24 cellular contexts compared by ENCODE assay signal in the genomic region with DNA sequence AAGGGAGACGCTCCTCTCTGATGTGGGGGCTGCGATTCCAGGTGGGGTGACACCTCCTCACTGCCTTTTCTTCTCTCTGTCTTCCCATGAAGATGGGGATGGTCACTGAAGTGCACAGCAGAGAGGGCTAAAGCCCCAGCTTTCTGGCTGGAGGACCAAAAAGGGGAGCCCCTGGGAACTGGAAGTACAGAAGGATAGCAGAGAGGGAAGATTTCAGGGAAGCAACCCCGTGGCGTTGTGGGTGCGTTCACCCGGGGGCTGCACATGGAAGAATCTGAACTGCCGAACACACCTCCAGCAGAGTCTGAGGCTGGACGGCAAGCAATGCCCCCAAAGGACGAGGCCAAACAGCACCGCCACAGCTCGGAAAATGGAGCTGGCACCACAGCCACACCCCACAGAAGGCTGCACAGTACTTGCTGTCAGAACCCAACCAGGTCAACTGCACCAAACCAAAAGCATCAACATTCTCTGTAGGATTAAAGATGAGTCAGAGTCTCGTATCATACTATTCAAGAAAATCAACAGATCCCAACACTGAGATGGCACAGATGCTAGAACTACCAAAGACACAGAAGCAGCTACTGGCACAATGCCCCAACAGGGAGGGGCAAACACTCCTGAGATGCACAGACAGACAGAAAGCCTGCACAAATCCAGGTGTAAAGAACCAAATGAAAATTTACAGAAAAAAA. TPM values are rescaled to one million over a fixed set of nuclear protein-coding genes. Genes with fewer than 3 reads are reported as not detected.
DNase-seq lines count a peak whose midpoint lies in the region; ATAC-seq, FAIRE-seq and TF ChIP-seq lines count a peak whose summit lies in the region.
"Had no signal": no experiment of that assay in that cellular context is flagged by ENCODE, and none has a peak within 500 bp of the region (broad histone marks: within the 10 kb centered on the region; RNA-seq: fewer than 3 reads in every experiment).

No MANE protein-coding gene starts in this region.

- intact Hi-C loops in PC-3 (cut with micrococcal nuclease) = no loop called here
- intact Hi-C loops in endothelial cell of umbilical vein (cut with micrococcal nuclease) = no loop called here

- H3K4me2 ChIP-seq in SK-N-SH (no peak overlapping the region), PC-3 (ENCODE audit: low read length) (no peak overlapping the region), endothelial cell of umbilical vein (ENCODE audit: insufficient read depth, low read length) (no peak overlapping the region), neural progenitor cell (no peak overlapping the region)

- H3K36me3 ChIP-seq in SK-N-SH (replicated peaks in 1 of 2; ENCODE audit: control insufficient read depth in 1 of 2, insufficient read depth in 2 of 2, low read length in 1 of 2) (peaks cover 5 to 24% of the 10 kb centered on the region in 2 experiments), PC-3 (ENCODE audit: low read depth, low read length) (peaks cover 8% of the 10 kb centered on the region; the same call in 1 of the 2 replicates), endothelial cell of umbilical vein (ENCODE audit: control insufficient read depth in 2 of 2, extremely low read depth in 1 of 2, insufficient read depth in 2 of 2, low read length in 2 of 2) (peaks cover 0 to 3% of the 10 kb centered on the region in 2 experiments), neural progenitor cell (peaks cover 6% of the 10 kb centered on the region)

- dilution Hi-C loops in endothelial cell of umbilical vein (cut with MboI; ENCODE audit: extremely low pct_ligation_motif_present, low sequenced_read_pairs) = no loop called here

- TF ChIP-seq CTCF in SK-N-SH (IDR thresholded peaks at IDR 0.05) = no peak
- TF ChIP-seq CTCF in PC-3 (conservative IDR thresholded peaks at IDR 0.05; ENCODE audit: low read depth, low read length) = no peak
- TF ChIP-seq CTCF in endothelial cell of umbilical vein (IDR thresholded peaks at IDR 0.05; ENCODE audit: extremely low read depth in 1 of 2, insufficient read depth in 1 of 2, low read depth in 1 of 2, low read length in 2 of 2) = no peak
- TF ChIP-seq CTCF in retinal pigment epithelial cell (conservative IDR thresholded peaks at IDR 0.05; ENCODE audit: low read depth, low read length) = no peak
- TF ChIP-seq CTCF in neural progenitor cell (IDR thresholded peaks at IDR 0.05) = no peak

- H3F3A ChIP-seq in SK-N-SH (replicated peaks; ENCODE audit: insufficient read depth) (peaks cover 7% of the 10 kb centered on the region), PC-3 (ENCODE audit: low read length, unreplicated experiment) (no peaks in the 10 kb centered on the region), neural progenitor cell (ENCODE audit: low read depth) (no peaks in the 10 kb centered on the region)

- ATAC-seq in SK-N-SH treated with all-trans-retinoic acid at 6 μM for 48 hours (peak; percentile 21), PC-3 (peak; percentile 48; the same call in 1 of the 2 replicates)
- ATAC-seq in stimulated activated effector memory CD8-positive, alpha-beta T cell treated with anti-CD3 and anti-CD28 coated beads, Interleukin-12 subunit alpha, Interleukin-12 subunit beta, amount 100 ng/mL, for 72 hours = no peak
- ATAC-seq: heart right ventricle, HepG2, Panc1 had no signal

- H3K27ac ChIP-seq in SK-N-SH (ENCODE audit: low read depth in 2 of 2, low read length in 1 of 2) (peak overlapping the region in 1 of 2 experiments; percentile 18; a peak in 1 of 4 replicates), PC-3 (ENCODE audit: low read length) (no peak overlapping the region), endothelial cell of umbilical vein (ENCODE audit: insufficient read depth, low read depth, low read length) (no peak overlapping the region), neural progenitor cell (no peak overlapping the region)
- H3K27ac ChIP-seq: 22Rv1, heart right ventricle, skin epidermis had no signal

- CTCF ChIA-PET in SK-N-SH (lab: Yijun Ruan, JAX) (interaction anchor here (1.0 to 3.8 kb wide), 4 partner anchors 11 to 25 kb away, joined by 3 to 13 read pairs (median 4); no protein-coding TSS in a partner anchor), PC-3 (lab: Charles Lee) (no interaction called here), endothelial cell of umbilical vein (lab: Charles Lee) (no interaction called here)

- no peak overlapping the region for H3K9ac ChIP-seq in SK-N-SH
- H3K9ac ChIP-seq in PC-3 (ENCODE audit: low read length) = no peak overlapping the region
- no peak overlapping the region for H3K9ac ChIP-seq in endothelial cell of umbilical vein (replicated peaks; ENCODE audit: extremely low read depth, insufficient read depth, low read length)
- no peak overlapping the region for H3K9ac ChIP-seq in neural progenitor cell

- no peak for DNase-seq in SK-N-SH
- DNase-seq in PC-3 = peak; percentile 24
- no peak for DNase-seq in endothelial cell of umbilical vein (ENCODE audit: low read depth, low spot score)
- peak; percentile 70 for DNase-seq in retinal pigment epithelial cell (ENCODE audit: low read depth)
- DNase-seq in stimulated activated effector memory CD8-positive, alpha-beta T cell treated with anti-CD3 and anti-CD28 coated beads, Interleukin-12 subunit alpha, Interleukin-12 subunit beta, amount 100 ng/mL, for 72 hours (ENCODE audit: low spot score in 2 of 2) = no peak
- DNase-seq in COLO668 (lab: John Stamatoyannopoulos, UW; ENCODE audit: unreplicated experiment) = no peak
- DNase-seq in neural progenitor cell (ENCODE audit: low spot score) = no peak
- DNase-seq: activated CD4-positive, alpha-beta T cell treated with anti-CD3 and anti-CD28 coated beads, Interleukin-2, amount 50 U/mL, for 48 hours; activated effector memory CD4-positive, alpha-beta T cell treated with Interleukin-2 at 50 U/mL for 16 hours; DND-41; heart right ventricle; NCI-H1105; NCI-H2081 treated with DMSO at 0.1 percent for 48 hours; NK-92 treated with Interleukin-12 subunit alpha and Interleukin-12 subunit beta, amount 100 ng/mL, for 24 hours; stimulated activated CD4-positive, alpha-beta T cell treated with anti-CD3 and anti-CD28 coated beads, Interleukin-1b, Interleukin-23, amount 100 ng/mL, for 48 hours; T-helper 2 cell had no signal

- H3K4me3 ChIP-seq in SK-N-SH (ENCODE audit: low read depth in 2 of 2, low read length in 1 of 2) (no peak overlapping the region), PC-3 (ENCODE audit: low read length) (no peak overlapping the region), endothelial cell of umbilical vein (replicated peaks in 1 of 3; ENCODE audit: insufficient read depth in 1 of 3, low read depth in 1 of 3, low read length in 3 of 3) (no peak overlapping the region), retinal pigment epithelial cell (ENCODE audit: low read length) (no peak overlapping the region), neural progenitor cell (no peak overlapping the region)
- H3K4me3 ChIP-seq: heart right ventricle, skin epidermis had no signal

- no peak overlapping the region for H2AFZ ChIP-seq in SK-N-SH (ENCODE audit: low read depth)
- no peak overlapping the region for H2AFZ ChIP-seq in PC-3 (ENCODE audit: low read length)
- H2AFZ ChIP-seq in endothelial cell of umbilical vein (ENCODE audit: low read depth, low read length) = no peak overlapping the region
- no peak overlapping the region for H2AFZ ChIP-seq in neural progenitor cell (replicated peaks)

- peaks cover 18% of the 10 kb centered on the region for H3K4me1 Mint-ChIP-seq in stimulated activated effector memory CD8-positive, alpha-beta T cell treated with anti-CD3 and anti-CD28 coated beads, Interleukin-12 subunit alpha, Interleukin-12 subunit beta, amount 100 ng/mL, for 72 hours
- H3K4me1 Mint-ChIP-seq in neural progenitor cell = no peaks in the 10 kb centered on the region
- H3K4me1 Mint-ChIP-seq: neural crest cell had no signal

- no peaks in the 10 kb centered on the region for H3K9me3 Mint-ChIP-seq in stimulated activated effector memory CD8-positive, alpha-beta T cell treated with anti-CD3 and anti-CD28 coated beads, Interleukin-12 subunit alpha, Interleukin-12 subunit beta, amount 100 ng/mL, for 72 hours
- peaks cover 22% of the 10 kb centered on the region for H3K9me3 Mint-ChIP-seq in neural progenitor cell

- TF ChIP-seq POLR2A in endothelial cell of umbilical vein (IDR thresholded peaks at IDR 0.05; ENCODE audit: low read depth, low read length) = no peak

- TF ChIP-seq EP300 in SK-N-SH (IDR thresholded peaks at IDR 0.05; ENCODE audit: borderline replicate concordance in 1 of 2, low read depth in 1 of 2, low read length in 1 of 2) = no peak

- POLR2A ChIA-PET in SK-N-SH (lab: Yijun Ruan, JAX) = no interaction called here
- POLR2A ChIA-PET in PC-3 (lab: Charles Lee; ENCODE audit: unreplicated experiment) = no interaction called here
- POLR2A ChIA-PET in endothelial cell of umbilical vein (lab: Charles Lee) = no interaction called here

- 91% methylated on average over 12 of the region's 12 CpGs for WGBS in SK-N-SH (ENCODE audit: low lambda C conversion rate)

- no peaks in the 10 kb centered on the region for H3K9me2 ChIP-seq in SK-N-SH
- no peaks in the 10 kb centered on the region for H3K9me2 ChIP-seq in PC-3 (replicated peaks; ENCODE audit: low read length)

- peaks cover 4% of the 10 kb centered on the region for H3K27me3 Mint-ChIP-seq in neural progenitor cell (ENCODE audit: insufficient read depth, low read depth)

- TF ChIP-seq RAD21 in SK-N-SH (IDR thresholded peaks at IDR 0.05; ENCODE audit: low read length) = no peak

- no peaks in the 10 kb centered on the region for H3K9me3 ChIP-seq in SK-N-SH
- H3K9me3 ChIP-seq in PC-3 (ENCODE audit: low read length) = no peaks in the 10 kb centered on the region
- no peaks in the 10 kb centered on the region for H3K9me3 ChIP-seq in endothelial cell of umbilical vein (replicated peaks; ENCODE audit: control insufficient read depth, insufficient read depth, low read length)
- H3K9me3 ChIP-seq in neural progenitor cell (ENCODE audit: low read depth) = peaks cover 4% of the 10 kb centered on the region

- H3K79me2 ChIP-seq in SK-N-SH (ENCODE audit: insufficient read depth) (peaks cover 70% of the 10 kb centered on the region), PC-3 (ENCODE audit: low read length) (no peaks in the 10 kb centered on the region), endothelial cell of umbilical vein (ENCODE audit: control insufficient read depth, insufficient read depth, low read length) (peaks cover 4% of the 10 kb centered on the region), neural progenitor cell (ENCODE audit: low read depth) (peaks cover 13% of the 10 kb centered on the region)

- BruUV-seq in PC-3 (replicated peaks; lab: Mats Ljungman, UMichigan) (no TSS peak), endothelial cell of umbilical vein (replicated peaks; lab: Mats Ljungman, UMichigan) (no TSS peak)

- H3K4me3 Mint-ChIP-seq in stimulated activated effector memory CD8-positive, alpha-beta T cell treated with anti-CD3 and anti-CD28 coated beads, Interleukin-12 subunit alpha, Interleukin-12 subunit beta, amount 100 ng/mL, for 72 hours = no peak overlapping the region
- H3K4me3 Mint-ChIP-seq in neural progenitor cell = no peak overlapping the region
- H3K4me3 Mint-ChIP-seq: neural crest cell had no signal

- no peaks in the 10 kb centered on the region for H3K27me3 ChIP-seq in SK-N-SH (ENCODE audit: insufficient read depth)
- no peaks in the 10 kb centered on the region for H3K27me3 ChIP-seq in PC-3 (ENCODE audit: low read length)
- no peaks in the 10 kb centered on the region for H3K27me3 ChIP-seq in endothelial cell of umbilical vein (ENCODE audit: control insufficient read depth in 2 of 2, insufficient read depth in 2 of 2, low read length in 2 of 2)
- no peaks in the 10 kb centered on the region for H3K27me3 ChIP-seq in neural progenitor cell
- H3K27me3 ChIP-seq: heart right ventricle had no signal

- H4K20me1 ChIP-seq in SK-N-SH (ENCODE audit: insufficient read depth) (peaks cover 3% of the 10 kb centered on the region), PC-3 (ENCODE audit: low read length) (0 out of 2 replicates have a peak, but pooled peaks cover 3% of the 10 kb centered on the region), endothelial cell of umbilical vein (replicated peaks; ENCODE audit: control insufficient read depth, extremely low read depth, insufficient read depth, low read length) (no peaks in the 10 kb centered on the region), neural progenitor cell (ENCODE audit: low read depth) (no peaks in the 10 kb centered on the region)

- no peak overlapping the region for H3K27ac Mint-ChIP-seq in stimulated activated effector memory CD8-positive, alpha-beta T cell treated with anti-CD3 and anti-CD28 coated beads, Interleukin-12 subunit alpha, Interleukin-12 subunit beta, amount 100 ng/mL, for 72 hours
- no peak overlapping the region for H3K27ac Mint-ChIP-seq in neural progenitor cell

- FAIRE-seq in endothelial cell of umbilical vein (lab: Jason Lieb, UNC) = peak; percentile 37
- FAIRE-seq: endometrium, H1, HepG2 had no signal

- H3K4me1 ChIP-seq in SK-N-SH (ENCODE audit: control insufficient read depth in 1 of 2, insufficient read depth in 2 of 2, low read depth in 1 of 2, low read length in 1 of 2) (peaks cover 5% of the 10 kb centered on the region in 2 experiments; a peak in 2 of 4 replicates), PC-3 (ENCODE audit: insufficient read depth, low read length) (peaks cover 23% of the 10 kb centered on the region), endothelial cell of umbilical vein (ENCODE audit: control insufficient read depth, extremely low read depth, insufficient read depth, low read length) (no peaks in the 10 kb centered on the region), neural progenitor cell (no peaks in the 10 kb centered on the region)

- peaks cover 32% of the 10 kb centered on the region for H3K36me3 Mint-ChIP-seq in stimulated activated effector memory CD8-positive, alpha-beta T cell treated with anti-CD3 and anti-CD28 coated beads, Interleukin-12 subunit alpha, Interleukin-12 subunit beta, amount 100 ng/mL, for 72 hours
- H3K36me3 Mint-ChIP-seq in neural progenitor cell = peaks cover 36% of the 10 kb centered on the region

- H3K9me1 ChIP-seq in endothelial cell of umbilical vein (replicated peaks; ENCODE audit: control insufficient read depth, extremely low read depth, insufficient read depth, low read length) = no peaks in the 10 kb centered on the region

RNA-seq across cellular contexts. Expression of a gene that starts 49.9 kb away (rescaled TPM):
- polyA plus RNA-seq in SK-N-SH (2012; rRNA removed) (33.7 and 36.9 TPM in 2 replicates), endothelial cell of umbilical vein (33.7 and 40.7 TPM in 2 replicates)
- polyA plus RNA-seq in SK-N-SH (2012; cell fraction: cytosol; rRNA removed) = 59.8 and 68.6 TPM in 2 replicates
- polyA plus RNA-seq in SK-N-SH (2012; cell fraction: nucleus; rRNA removed) = 15.8 and 26.7 TPM in 2 replicates
- total RNA-seq in PC-3 (2014; rRNA removed) (11.0 and 11.9 TPM in 2 replicates), endothelial cell of umbilical vein (94.5 and 99.9 TPM in 2 replicates), neural progenitor cell (ENCODE audit: low replicate concordance) (32.5 and 39.1 TPM in 2 replicates)
- 46.7 and 58.4 TPM in 2 replicates for polyA plus RNA-seq in endothelial cell of umbilical vein (2011; cell fraction: cytosol; rRNA removed)
- 32.9 and 37.4 TPM in 2 replicates for polyA plus RNA-seq in endothelial cell of umbilical vein (2011; cell fraction: nucleus; rRNA removed)
- polyA plus RNA-seq in endothelial cell of umbilical vein (2012) = 157 and 161 TPM in 2 replicates
- polyA minus RNA-seq in endothelial cell of umbilical vein = 27.2 and 32.8 TPM in 2 replicates
- polyA minus RNA-seq in endothelial cell of umbilical vein (2011; cell fraction: cytosol; rRNA and poly(A)+ RNA removed) = 27.1 TPM
- 27.2 and 31.7 TPM in 2 replicates for polyA minus RNA-seq in endothelial cell of umbilical vein (2011; cell fraction: nucleus; rRNA and poly(A)+ RNA removed)

RNA-seq across cellular contexts. Expression of a gene that starts 50.8 kb away (rescaled TPM):
- polyA plus RNA-seq in SK-N-SH (2012; rRNA removed) (5.6 and 5.7 TPM in 2 replicates), endothelial cell of umbilical vein (9.5 and 10.1 TPM in 2 replicates)
- polyA plus RNA-seq in SK-N-SH (2012; cell fraction: cytosol; rRNA removed) = 5.4 and 5.9 TPM in 2 replicates
- 22.8 and 27.5 TPM in 2 replicates for polyA plus RNA-seq in SK-N-SH (2012; cell fraction: nucleus; rRNA removed)
- total RNA-seq in PC-3 (2014; rRNA removed) (5.3 and 11.5 TPM in 2 replicates), endothelial cell of umbilical vein (30.9 and 34.0 TPM in 2 replicates), neural progenitor cell (ENCODE audit: low replicate concordance) (10.3 and 11.7 TPM in 2 replicates)
- 7.6 and 7.7 TPM in 2 replicates for polyA plus RNA-seq in endothelial cell of umbilical vein (2011; cell fraction: cytosol; rRNA removed)
- 32.1 and 36.2 TPM in 2 replicates for polyA plus RNA-seq in endothelial cell of umbilical vein (2011; cell fraction: nucleus; rRNA removed)
- polyA plus RNA-seq in endothelial cell of umbilical vein (2012) = 13.0 and 16.4 TPM in 2 replicates
- polyA minus RNA-seq in endothelial cell of umbilical vein = 14.7 and 15.3 TPM in 2 replicates
- polyA minus RNA-seq in endothelial cell of umbilical vein (2011; cell fraction: cytosol; rRNA and poly(A)+ RNA removed) = 19.4 TPM
- polyA minus RNA-seq in endothelial cell of umbilical vein (2011; cell fraction: nucleus; rRNA and poly(A)+ RNA removed) = 23.9 and 24.1 TPM in 2 replicates

RNA-seq across cellular contexts. Expression of a gene that starts 58.5 kb away (rescaled TPM):
- polyA plus RNA-seq in SK-N-SH (2012; rRNA removed) = 14.2 and 15.3 TPM in 2 replicates
- polyA plus RNA-seq in SK-N-SH (2012; cell fraction: cytosol; rRNA removed) = 4.5 and 8.4 TPM in 2 replicates
- polyA plus RNA-seq in SK-N-SH (2012; cell fraction: nucleus; rRNA removed) = 45.0 and 46.1 TPM in 2 replicates
- 14.8 and 17.7 TPM in 2 replicates for total RNA-seq in PC-3 (2014; rRNA removed)
- total RNA-seq in endothelial cell of umbilical vein = 28.7 and 31.8 TPM in 2 replicates
- 17.1 and 19.1 TPM in 2 replicates for polyA plus RNA-seq in endothelial cell of umbilical vein
- 7.9 and 9.7 TPM in 2 replicates for polyA plus RNA-seq in endothelial cell of umbilical vein (2011; cell fraction: cytosol; rRNA removed)
- polyA plus RNA-seq in endothelial cell of umbilical vein (2011; cell fraction: nucleus; rRNA removed) = 53.6 and 60.9 TPM in 2 replicates
- polyA plus RNA-seq in endothelial cell of umbilical vein (2012) = 13.5 and 18.7 TPM in 2 replicates
- 21.7 and 24.5 TPM in 2 replicates for polyA minus RNA-seq in endothelial cell of umbilical vein
- polyA minus RNA-seq in endothelial cell of umbilical vein (2011; cell fraction: cytosol; rRNA and poly(A)+ RNA removed) = 15.0 TPM
- polyA minus RNA-seq in endothelial cell of umbilical vein (2011; cell fraction: nucleus; rRNA and poly(A)+ RNA removed) = 19.8 and 25.0 TPM in 2 replicates
- total RNA-seq in neural progenitor cell (ENCODE audit: low replicate concordance) = 5.8 and 19.8 TPM in 2 replicates

Comparison
In these comparisons a context has a peak if more than half of its experiments do, and no peak if none do; other contexts are left out.
1. DNase-seq: peak in PC-3 (single experiment) and retinal pigment epithelial cell (single experiment); none in SK-N-SH (single experiment), endothelial cell of umbilical vein (single experiment), stimulated activated effector memory CD8-positive, alpha-beta T cell treated with anti-CD3 and anti-CD28 coated beads, Interleukin-12 subunit alpha, Interleukin-12 subunit beta, amount 100 ng/mL, for 72 hours (0 of 2), COLO668 (single experiment) and neural progenitor cell (single experiment).